ENCODE assay signal across 8 cellular contexts in the genomic region with DNA sequence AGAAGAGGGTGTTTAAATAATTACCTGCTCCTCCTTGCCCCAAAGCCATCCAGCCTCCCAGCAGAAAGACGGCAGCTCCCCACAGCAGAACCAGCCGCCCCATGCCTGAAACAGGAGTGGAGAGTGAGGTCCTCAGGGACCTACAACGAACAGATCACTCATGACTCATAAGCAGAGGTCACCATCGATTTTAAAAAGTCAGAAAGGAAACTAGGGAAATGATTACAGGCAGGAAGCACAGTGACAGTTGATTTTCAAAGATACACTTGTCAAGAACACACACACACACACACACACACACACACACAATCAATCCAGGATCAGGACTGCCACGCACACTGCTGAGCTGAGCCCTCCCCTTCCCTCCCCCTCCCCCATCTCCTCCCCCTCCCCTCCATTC. TPM values are rescaled to one million over a fixed set of nuclear protein-coding genes. Genes with fewer than 3 reads are reported as not detected.
DNase-seq lines count a peak whose midpoint lies in the region; ATAC-seq and TF ChIP-seq lines count a peak whose summit lies in the region.

CRLF2 (minus strand) TSS at position 118 of the 400 bp plus-strand sequence; CDS start at position 103, 15 bp downstream.

- no peak within 1 kb of the TSS for H3K27ac Mint-ChIP-seq in activated B cell treated with CpG ODN at 0.5 μM for 24 hours
- peak within 1 kb of the TSS in 1 of 2 donors; percentile 60 for H3K27ac Mint-ChIP-seq in stimulated activated naive CD8-positive, alpha-beta T cell treated with anti-CD3 and anti-CD28 coated beads, Interleukin-15, amount 100 ng/mL, for 72 hours

- peak; percentile 81 for ATAC-seq in HG03342 (IDR thresholded peaks at IDR 0.05; ENCODE audit: unreplicated experiment)
- peak; percentile 71 for ATAC-seq in activated B cell treated with CpG ODN at 0.5 μM for 24 hours (ENCODE audit: low read depth)
- peak; percentile 81 for ATAC-seq in stimulated activated naive CD8-positive, alpha-beta T cell treated with anti-CD3 and anti-CD28 coated beads, Interleukin-15, amount 100 ng/mL, for 72 hours
- ATAC-seq in GM19324 (IDR thresholded peaks at IDR 0.05; ENCODE audit: low FRiP score, unreplicated experiment), result no peak

- CTCF ChIA-PET in activated B cell treated with CpG ODN at 0.5 μM for 24 hours (lab: Charles Lee), result no interaction called here

- H3K27me3 Mint-ChIP-seq in activated B cell treated with CpG ODN at 0.5 μM for 24 hours, result peaks cover 11% of the 10 kb centered on the region
- peaks cover 30% of the 10 kb centered on the region for H3K27me3 Mint-ChIP-seq in stimulated activated naive CD8-positive, alpha-beta T cell treated with anti-CD3 and anti-CD28 coated beads, Interleukin-15, amount 100 ng/mL, for 72 hours

- peaks cover 2% of the 10 kb centered on the region for H3K9me3 Mint-ChIP-seq in activated B cell treated with CpG ODN at 0.5 μM for 24 hours
- peaks cover 0 to 7% of the 10 kb centered on the region in 2 donors for H3K9me3 Mint-ChIP-seq in stimulated activated naive CD8-positive, alpha-beta T cell treated with anti-CD3 and anti-CD28 coated beads, Interleukin-15, amount 100 ng/mL, for 72 hours

- peaks cover 22% of the 10 kb centered on the region for H3K4me1 Mint-ChIP-seq in activated B cell treated with CpG ODN at 0.5 μM for 24 hours
- H3K4me1 Mint-ChIP-seq in stimulated activated naive CD8-positive, alpha-beta T cell treated with anti-CD3 and anti-CD28 coated beads, Interleukin-15, amount 100 ng/mL, for 72 hours, result peaks cover 32% of the 10 kb centered on the region

- DNase-seq in activated effector memory CD4-positive, alpha-beta T cell treated with anti-CD3 and anti-CD28 coated beads, Interleukin-2, amount 50 U/mL, for 16 hours, result peak; percentile 71
- no peak for DNase-seq in activated effector memory CD4-positive, alpha-beta T cell treated with Interleukin-2 at 50 U/mL for 16 hours
- DNase-seq in activated B cell treated with CpG ODN at 0.5 μM for 24 hours (no peak), DMS 273 (lab: John Stamatoyannopoulos, UW; ENCODE audit: unreplicated experiment) (no peak), superior temporal gyrus (ENCODE audit: extremely low spot score) (no peak)
- peak in 1 of 2 donors; percentile 41 for DNase-seq in stimulated activated naive CD8-positive, alpha-beta T cell treated with anti-CD3 and anti-CD28 coated beads, Interleukin-15, amount 100 ng/mL, for 72 hours

- POLR2A ChIA-PET in activated B cell treated with CpG ODN at 0.5 μM for 24 hours (lab: Charles Lee), result no interaction called here

- TF ChIP-seq CTCF in activated B cell treated with CpG ODN at 0.5 μM for 24 hours (IDR thresholded peaks at IDR 0.05), result no peak

- intact Hi-C loops in activated B cell treated with CpG ODN at 0.5 μM for 24 hours (cut with micrococcal nuclease), result no loop called here

- H3K4me3 Mint-ChIP-seq in activated B cell treated with CpG ODN at 0.5 μM for 24 hours, result no peak within 1 kb of the TSS
- peak within 1 kb of the TSS; percentile 58 to 61 for H3K4me3 Mint-ChIP-seq in stimulated activated naive CD8-positive, alpha-beta T cell treated with anti-CD3 and anti-CD28 coated beads, Interleukin-15, amount 100 ng/mL, for 72 hours

- H3K36me3 Mint-ChIP-seq in activated B cell treated with CpG ODN at 0.5 μM for 24 hours (ENCODE audit: low read depth), result no peaks in the 10 kb centered on the region

RNA-seq across cellular contexts. Expression of gene CRLF2, which starts in this region (rescaled TPM):
- not detected in 2 replicates for total RNA-seq in activated B cell treated with CpG ODN at 0.5 μM for 24 hours

Comparison
In these comparisons a context has a peak if more than half of its experiments do, and no peak if none do; other contexts are left out.
1. Peak in ATAC-seq in activated B cell treated with CpG ODN at 0.5 μM for 24 hours; RNA of the gene not detected or under 1 TPM.